In the genomic region with DNA sequence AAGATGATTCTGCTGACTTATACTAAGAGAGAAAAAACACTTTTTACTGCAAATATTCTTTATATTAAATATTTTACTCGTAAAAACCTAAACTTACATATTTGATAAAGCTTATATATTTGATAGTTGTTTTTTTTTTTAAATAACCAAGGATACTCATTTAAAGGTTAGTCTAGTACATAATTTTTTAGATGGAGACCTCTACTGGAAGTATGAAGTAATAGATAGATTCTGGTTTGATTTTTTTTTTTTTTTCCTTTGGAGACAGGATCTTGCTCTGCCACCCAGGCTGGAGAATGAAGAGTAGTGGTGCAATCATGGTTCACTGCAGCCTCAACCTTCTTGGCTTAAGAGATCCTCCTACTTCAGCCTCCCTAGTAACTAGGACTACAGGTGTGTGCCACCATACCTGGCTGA, we compare ENCODE assay signal across 1 cellular context.
TF ChIP-seq lines count a peak whose summit lies in the region.

No MANE protein-coding gene starts in this region.

TF ChIP-seq in liver, 16 proteins besides CTCF, POLR2A, EP300 and RAD21 (continued from another document):
- TF ChIP-seq JUND (IDR thresholded peaks at IDR 0.05) (no peak), YY1 (IDR thresholded peaks at IDR 0.05) (no peak), HNF4G (IDR thresholded peaks at IDR 0.05) (no peak), MAX (IDR thresholded peaks at IDR 0.05) (no peak)
- TF ChIP-seq, protein P1, sequence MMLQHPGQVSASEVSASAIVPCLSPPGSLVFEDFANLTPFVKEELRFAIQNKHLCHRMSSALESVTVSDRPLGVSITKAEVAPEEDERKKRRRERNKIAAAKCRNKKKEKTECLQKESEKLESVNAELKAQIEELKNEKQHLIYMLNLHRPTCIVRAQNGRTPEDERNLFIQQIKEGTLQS (IDR thresholded peaks at IDR 0.05) = no peak
- TF ChIP-seq, protein P2, sequence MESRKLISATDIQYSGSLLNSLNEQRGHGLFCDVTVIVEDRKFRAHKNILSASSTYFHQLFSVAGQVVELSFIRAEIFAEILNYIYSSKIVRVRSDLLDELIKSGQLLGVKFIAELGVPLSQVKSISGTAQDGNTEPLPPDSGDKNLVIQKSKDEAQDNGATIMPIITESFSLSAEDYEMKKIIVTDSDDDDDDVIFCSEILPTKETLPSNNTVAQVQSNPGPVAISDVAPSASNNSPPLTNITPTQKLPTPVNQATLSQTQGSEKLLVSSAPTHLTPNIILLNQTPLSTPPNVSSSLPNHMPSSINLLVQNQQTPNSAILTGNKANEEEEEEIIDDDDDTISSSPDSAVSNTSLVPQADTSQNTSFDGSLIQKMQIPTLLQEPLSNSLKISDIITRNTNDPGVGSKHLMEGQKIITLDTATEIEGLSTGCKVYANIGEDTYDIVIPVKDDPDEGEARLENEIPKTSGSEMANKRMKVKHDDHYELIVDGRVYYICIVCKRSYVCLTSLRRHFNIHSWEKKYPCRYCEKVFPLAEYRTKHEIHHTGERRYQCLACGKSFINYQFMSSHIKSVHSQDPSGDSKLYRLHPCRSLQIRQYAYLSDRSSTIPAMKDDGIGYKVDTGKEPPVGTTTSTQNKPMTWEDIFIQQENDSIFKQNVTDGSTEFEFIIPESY (IDR thresholded peaks at IDR 0.05) = no peak
